In the genomic region with DNA sequence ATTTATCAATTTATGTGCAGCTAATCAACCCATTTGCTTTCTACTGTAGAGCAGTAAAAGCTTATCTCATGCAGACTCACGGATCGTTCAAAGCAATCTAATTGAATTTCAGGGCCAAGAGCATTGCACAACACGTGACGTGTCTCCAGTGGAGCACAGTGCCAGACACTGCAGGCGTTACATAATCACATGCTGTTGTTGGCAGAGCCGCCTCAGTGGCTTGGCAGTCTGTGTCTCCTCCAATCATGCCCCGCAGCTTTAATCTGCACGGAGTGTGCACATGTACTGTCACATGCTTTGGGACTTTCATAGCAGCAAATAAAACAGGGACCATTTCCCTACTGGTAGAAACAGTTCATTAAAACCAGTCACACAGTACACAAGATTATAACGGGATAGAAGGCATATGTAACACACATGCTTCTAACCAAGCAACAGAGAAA, we compare ENCODE assay signal across 8 cellular contexts.
DNase-seq lines count a peak whose midpoint lies in the region; ATAC-seq and TF ChIP-seq lines count a peak whose summit lies in the region.

No MANE protein-coding gene starts in this region.

- H3K4me3 ChIP-seq in LNCaP clone FGC (ENCODE audit: low read depth, low read length) (no peak overlapping the region), astrocyte of the spinal cord (ENCODE audit: low read depth, low read length) (no peak overlapping the region), stomach (no peak overlapping the region)

- DNase-seq in LNCaP clone FGC (ENCODE audit: low read depth) (peak; percentile 94), astrocyte of the spinal cord (ENCODE audit: low read depth, low spot score) (peak; percentile 87), iris pigment epithelial cell (ENCODE audit: low read depth) (peak; percentile 98), stomach (peak; percentile 93), RKO (ENCODE audit: low spot score) (no peak)
- no peak for DNase-seq in activated effector memory CD4-positive, alpha-beta T cell treated with anti-CD3 and anti-CD28 coated beads, Interleukin-2, amount 50 U/mL, for 16 hours

- intact Hi-C loops in stomach (cut with DNase I; ENCODE audit: low total_unique reads), result no loop called here

- H3K9me3 ChIP-seq in stomach, result peaks cover 4 to 22% (median 9%) of the 10 kb centered on the region in 4 donors

- no peak for TF ChIP-seq POLR2A in stomach (IDR thresholded peaks at IDR 0.05)

- WGBS in stomach, 5 donors, result 16 to 28% (median 22%) methylated on average over 9 of the region's 9 CpGs

- TF ChIP-seq EP300 in stomach (IDR thresholded peaks at IDR 0.05), result peak; percentile 55

- ATAC-seq in GM21526 (IDR thresholded peaks at IDR 0.05; ENCODE audit: low FRiP score, unreplicated experiment) (no peak), GM19351 (IDR thresholded peaks at IDR 0.05; ENCODE audit: unreplicated experiment) (no peak)

- peak overlapping the region in 4 of 5 donors; percentile 22 to 69 (median 42) for H3K27ac ChIP-seq in stomach

- H3K4me1 ChIP-seq in stomach, result peaks cover 0 to 15% (median 8%) of the 10 kb centered on the region in 4 donors

- H3K36me3 ChIP-seq in stomach, result peaks cover 0 to 20% (median 2%) of the 10 kb centered on the region in 4 donors

- no peaks in the 10 kb centered on the region for H3K27me3 ChIP-seq in stomach

- in situ Hi-C loops in astrocyte of the spinal cord (cut with HindIII; ENCODE audit: low sequenced_read_pairs), result no loop called here

- TF ChIP-seq CTCF in LNCaP clone FGC (IDR thresholded peaks at IDR 0.05; ENCODE audit: control insufficient read depth, extremely low read depth, insufficient read depth) (no peak), astrocyte of the spinal cord (IDR thresholded peaks at IDR 0.05; ENCODE audit: low read depth, low read length) (no peak), stomach (IDR thresholded peaks at IDR 0.05) (peak in 1 of 7 experiments; percentile 22)

Comparison
In these comparisons a context has a peak if more than half of its experiments do, and no peak if none do; other contexts are left out.
1. DNase-seq: peak in LNCaP clone FGC (single experiment), astrocyte of the spinal cord (single experiment), iris pigment epithelial cell (single experiment) and stomach (single experiment); none in RKO (single experiment) and activated effector memory CD4-positive, alpha-beta T cell treated with anti-CD3 and anti-CD28 coated beads, Interleukin-2, amount 50 U/mL, for 16 hours (single experiment).